Comparison of ENCODE assay signal across 8 cellular contexts in genomic region chr6:41073203-41073967, GRCh38. TPM values are rescaled to one million over a fixed set of nuclear protein-coding genes. Genes with fewer than 3 reads are reported as not detected.
DNase-seq lines count a peak whose midpoint lies in the region; ATAC-seq and TF ChIP-seq lines count a peak whose summit lies in the region.

No MANE protein-coding gene starts in this region.

- peak; percentile 34 for TF ChIP-seq CTCF in RWPE2 (IDR thresholded peaks at IDR 0.05; ENCODE audit: poor library complexity, severe bottlenecking)
- peak; percentile 53 for TF ChIP-seq CTCF in neural crest cell (conservative IDR thresholded peaks at IDR 0.05)

- H3K9me3 ChIP-seq in RWPE2 (ENCODE audit: severe bottlenecking): no peaks in the 10 kb centered on the region

- no peaks in the 10 kb centered on the region for H3K27me3 ChIP-seq in RWPE2 (ENCODE audit: insufficient read depth, poor library complexity, severe bottlenecking)

- H3K4me1 ChIP-seq in RWPE2 (ENCODE audit: insufficient read depth, poor library complexity, severe bottlenecking): no peaks in the 10 kb centered on the region

- no peaks in the 10 kb centered on the region for H3K36me3 Mint-ChIP-seq in neural crest cell (ENCODE audit: low read depth)

- ATAC-seq in GM21737 (IDR thresholded peaks at IDR 0.05; ENCODE audit: unreplicated experiment) (peak; percentile 24), RWPE2 (ENCODE audit: low read depth) (peak; percentile 17)
- ATAC-seq in stimulated activated naive CD8-positive, alpha-beta T cell treated with anti-CD3 and anti-CD28 coated beads, Interleukin-15, amount 100 ng/mL, for 72 hours: peak; percentile 24

- H3K4me3 ChIP-seq in RWPE2 (ENCODE audit: severe bottlenecking): peak overlapping the region; percentile 81

- DNase-seq in DMS79 treated with DMSO at 0.1 percent for 48 hours (lab: John Stamatoyannopoulos, UW): peak; percentile 85
- DNase-seq in LHCN-M2 (ENCODE audit: low read depth): peak; percentile 67
- peak; percentile 85 for DNase-seq in RWPE2 (ENCODE audit: low spot score)
- DNase-seq in activated effector memory CD4-positive, alpha-beta T cell treated with anti-CD3 and anti-CD28 coated beads, Interleukin-2, amount 50 U/mL, for 16 hours: peak; percentile 93
- DNase-seq in fibroblast of the conjunctiva (ENCODE audit: low read depth): peak; percentile 59
- DNase-seq in neural crest cell (ENCODE audit: low read depth, low spot score): peak; percentile 75
- peak; percentile 71 to 82 for DNase-seq in stimulated activated naive CD8-positive, alpha-beta T cell treated with anti-CD3 and anti-CD28 coated beads, Interleukin-15, amount 100 ng/mL, for 72 hours

- H3K4me3 Mint-ChIP-seq in neural crest cell: peak overlapping the region; percentile 97
- H3K4me3 Mint-ChIP-seq in stimulated activated naive CD8-positive, alpha-beta T cell treated with anti-CD3 and anti-CD28 coated beads, Interleukin-15, amount 100 ng/mL, for 72 hours: peak overlapping the region; percentile 95 to 96

- no peaks in the 10 kb centered on the region for H3K9me3 Mint-ChIP-seq in neural crest cell
- H3K9me3 Mint-ChIP-seq in stimulated activated naive CD8-positive, alpha-beta T cell treated with anti-CD3 and anti-CD28 coated beads, Interleukin-15, amount 100 ng/mL, for 72 hours: no peaks in the 10 kb centered on the region

- no peaks in the 10 kb centered on the region for H3K27me3 Mint-ChIP-seq in neural crest cell (ENCODE audit: low read depth)
- H3K27me3 Mint-ChIP-seq in stimulated activated naive CD8-positive, alpha-beta T cell treated with anti-CD3 and anti-CD28 coated beads, Interleukin-15, amount 100 ng/mL, for 72 hours: no peaks in the 10 kb centered on the region

- H3K27ac ChIP-seq in RWPE2 (ENCODE audit: poor library complexity, severe bottlenecking): peak overlapping the region; percentile 94

- H3K4me1 Mint-ChIP-seq in neural crest cell: peaks cover 40% of the 10 kb centered on the region
- H3K4me1 Mint-ChIP-seq in stimulated activated naive CD8-positive, alpha-beta T cell treated with anti-CD3 and anti-CD28 coated beads, Interleukin-15, amount 100 ng/mL, for 72 hours: peaks cover 41% of the 10 kb centered on the region

- peak overlapping the region; percentile 40 for H3K27ac Mint-ChIP-seq in neural crest cell (ENCODE audit: unreplicated experiment)
- H3K27ac Mint-ChIP-seq in stimulated activated naive CD8-positive, alpha-beta T cell treated with anti-CD3 and anti-CD28 coated beads, Interleukin-15, amount 100 ng/mL, for 72 hours: peak overlapping the region; percentile 90 to 99

- peaks cover 15% of the 10 kb centered on the region for H3K36me3 ChIP-seq in RWPE2 (ENCODE audit: low read depth)

RNA-seq across cellular contexts. Expression of gene NFYA, which starts 0.6 kb away (rescaled TPM):
- total RNA-seq in LHCN-M2 (2014; rRNA removed) (15.8 and 18.8 TPM in 2 replicates), neural crest cell (59.7 and 61.4 TPM in 2 replicates)
- polyA plus RNA-seq in LHCN-M2 (2012): 12.4 TPM

RNA-seq across cellular contexts. Expression of gene OARD1, which starts 1.2 kb away (rescaled TPM):
- total RNA-seq in LHCN-M2 (2014; rRNA removed) (10.3 and 12.8 TPM in 2 replicates), neural crest cell (32.8 and 32.9 TPM in 2 replicates)
- 14.9 TPM for polyA plus RNA-seq in LHCN-M2 (2012)

RNA-seq across cellular contexts. Expression of gene APOBEC2, which starts 20.4 kb away (rescaled TPM):
- 0.63 TPM in 1 of 2 replicates, not detected in the other for total RNA-seq in LHCN-M2 (2014; rRNA removed)
- polyA plus RNA-seq in LHCN-M2 (2012): not detected
- not detected in 2 replicates for total RNA-seq in neural crest cell

RNA-seq across cellular contexts. Expression of gene TSPO2, which starts 31.1 kb away (rescaled TPM):
- total RNA-seq in LHCN-M2 (2014; rRNA removed) (not detected in 2 replicates), neural crest cell (not detected in 2 replicates)
- not detected for polyA plus RNA-seq in LHCN-M2 (2012)

RNA-seq across cellular contexts. Expression of gene UNC5CL, which starts 34.4 kb away (rescaled TPM):
- total RNA-seq in LHCN-M2 (2014; rRNA removed) (under 0.01 TPM in 1 of 2 replicates, not detected in the other), neural crest cell (1.5 and 1.6 TPM in 2 replicates)
- 0.01 TPM for polyA plus RNA-seq in LHCN-M2 (2012)

Comparison
In these comparisons a context has a peak if more than half of its experiments do, and no peak if none do; other contexts are left out.
1. Peak in every context shown above with its lines: DNase-seq, ATAC-seq, H3K4me3 ChIP-seq and H3K27ac ChIP-seq.